In genomic region chr10:110005716-110006115, GRCh38 we compare ENCODE assay signal across 8 cellular contexts. TPM values are rescaled to one million over a fixed set of nuclear protein-coding genes. Genes with fewer than 3 reads are reported as not detected.
DNase-seq lines count a peak whose midpoint lies in the region; ATAC-seq, FAIRE-seq and TF ChIP-seq lines count a peak whose summit lies in the region.

No MANE protein-coding gene starts in this region.

- H4K20me1 ChIP-seq in BLaER1 = peaks cover 12% of the 10 kb centered on the region
- peaks cover 0 to 2% of the 10 kb centered on the region in 2 experiments for H4K20me1 ChIP-seq in H1 (replicated peaks in 1 of 2; ENCODE audit: control insufficient read depth in 1 of 2, insufficient read depth in 2 of 2, low read length in 2 of 2)

- H2BK15ac ChIP-seq in H1 (ENCODE audit: low read length) = no peak overlapping the region

- H3K4me2 ChIP-seq in BLaER1 (0 out of 2 replicates have a peak overlapping the region, but pooled peaks have one; percentile 96), H1 (ENCODE audit: insufficient read depth in 1 of 2, low read depth in 2 of 2, low read length in 2 of 2) (peak overlapping the region; percentile 94 to 96)

- no peak overlapping the region; the same call in 1 of the 2 replicates for H2AFZ ChIP-seq in H1 (ENCODE audit: low read length)

- H3K4me3 Mint-ChIP-seq in osteocyte (ENCODE audit: unreplicated experiment) = no peak overlapping the region

- H3K79me2 ChIP-seq in H1 (ENCODE audit: control insufficient read depth in 1 of 2, insufficient read depth in 2 of 2, low read length in 2 of 2) = peaks cover 9 to 21% of the 10 kb centered on the region in 2 experiments; a peak in 3 of 4 replicates

- TF ChIP-seq POLR2A in H1 (IDR thresholded peaks at IDR 0.05; ENCODE audit: control extremely low read depth in 1 of 2, low read depth in 2 of 2, low read length in 2 of 2) = no peak

- no peaks in the 10 kb centered on the region for H3K9me3 Mint-ChIP-seq in osteocyte (ENCODE audit: unreplicated experiment)

- CTCF ChIA-PET in H1 (lab: Charles Lee; ENCODE audit: partially characterized antibody) = interaction anchor here (0.8 to 5.4 kb wide), 5 partner anchors 21 to 219 kb away, joined by 3 to 34 read pairs (median 4); no protein-coding TSS in a partner anchor

- no peaks in the 10 kb centered on the region; the same call in 1 of the 2 replicates for H3K79me1 ChIP-seq in H1 (ENCODE audit: low read depth, low read length)

- no peak overlapping the region for H4K91ac ChIP-seq in H1 (replicated peaks; ENCODE audit: insufficient read length, low read length)

- no peak for ATAC-seq in GM19455 (IDR thresholded peaks at IDR 0.05; ENCODE audit: unreplicated experiment)

- POLR2A ChIA-PET in H1 (lab: Charles Lee; ENCODE audit: partially characterized antibody) = interaction anchor here (0.8 to 1.2 kb wide), 2 partner anchors 26 to 30 kb away, joined by 3 to 4 read pairs; no protein-coding TSS in a partner anchor

- H3K23ac ChIP-seq in H1 (ENCODE audit: insufficient read length) = no peak overlapping the region

- no peaks in the 10 kb centered on the region for H3K27me3 ChIP-seq in BLaER1
- no peaks in the 10 kb centered on the region for H3K27me3 ChIP-seq in H1 (replicated peaks in 1 of 4; ENCODE audit: control insufficient read depth in 3 of 4, extremely low read depth in 1 of 4, insufficient read depth in 3 of 4, low read length in 3 of 4)
- no peaks in the 10 kb centered on the region for H3K27me3 ChIP-seq in mucosa of stomach (ENCODE audit: control insufficient read depth, insufficient read depth, low read length)

- no peaks in the 10 kb centered on the region for H3K27me3 Mint-ChIP-seq in osteocyte (ENCODE audit: unreplicated experiment)

- H3K4me1 ChIP-seq in BLaER1 (peaks cover 46% of the 10 kb centered on the region), H1 (replicated peaks in 1 of 4; ENCODE audit: control insufficient read depth in 3 of 4, insufficient read depth in 4 of 4, low read length in 3 of 4) (peaks cover 9 to 26% (median 15%) of the 10 kb centered on the region in 4 experiments; a peak in 6 of 7 replicates), mucosa of stomach (ENCODE audit: control insufficient read depth, insufficient read depth, low read length) (peaks cover 41% of the 10 kb centered on the region)

- WGBS in H1 (ENCODE audit: extremely low coverage in 1 of 2, insufficient coverage in 1 of 2, insufficient read length in 1 of 2, insufficient replicate concordance in 2 of 2, low coverage in 1 of 2, low lambda C conversion rate in 2 of 2, missing lambda C conversion rate in 1 of 2), 2 experiments = 33% methylated on average over 8 of the region's 8 CpGs; no CpG with 5 or more reads in 1 of the 2 experiments

- 0 out of 2 replicates have a peak overlapping the region, but pooled peaks have one; percentile 16 for H3K18ac ChIP-seq in H1 (ENCODE audit: extremely low read depth, low read length)

- H3K27ac ChIP-seq in BLaER1 (no peak overlapping the region), H1 (ENCODE audit: low read depth, low read length) (no peak overlapping the region)

- no peak for TF ChIP-seq EP300 in H1 (IDR thresholded peaks at IDR 0.05; ENCODE audit: borderline replicate concordance in 1 of 2, low read depth in 2 of 2, low read length in 2 of 2)

- no peak overlapping the region for H3K56ac ChIP-seq in H1 (replicated peaks; ENCODE audit: insufficient read length, low read depth, low read length)

- no peak overlapping the region for H2BK20ac ChIP-seq in H1 (ENCODE audit: low read length)

- H3K27ac Mint-ChIP-seq in osteocyte (ENCODE audit: unreplicated experiment) = no peak overlapping the region

- DNase-seq in NCI-H146 treated with DMSO at 0.1 percent for 48 hours (lab: John Stamatoyannopoulos, UW; ENCODE audit: unreplicated experiment) = peak; percentile 34
- DNase-seq in H1 (ENCODE audit: low read depth in 1 of 2, low spot score in 2 of 2) = no peak
- no peak for DNase-seq in NCI-H1105 treated with DMSO at 0.1 percent for 48 hours (lab: John Stamatoyannopoulos, UW)
- DNase-seq in osteocyte (ENCODE audit: extremely low spot score, unreplicated experiment) = no peak
- DNase-seq in NCI-H2107 treated with DMSO at 0.1 percent for 48 hours (lab: John Stamatoyannopoulos, UW; ENCODE audit: unreplicated experiment) = no peak

- H3K9ac ChIP-seq in BLaER1 (no peak overlapping the region), H1 (replicated peaks in 1 of 4; ENCODE audit: extremely low read depth in 1 of 4, low read depth in 3 of 4, low read length in 3 of 4) (no peak overlapping the region), mucosa of stomach (ENCODE audit: low read length) (peak overlapping the region; percentile 85)

- TF ChIP-seq RAD21 in H1 (IDR thresholded peaks at IDR 0.05 in 1 of 2, conservative IDR thresholded peaks at IDR 0.05 in 1 of 2; ENCODE audit: low read depth in 2 of 2, low read length in 2 of 2) = no peak

- peak overlapping the region; percentile 89 for H2BK12ac ChIP-seq in H1 (ENCODE audit: low read depth, low read length)

- H2BK120ac ChIP-seq in H1 (replicated peaks; ENCODE audit: low read depth, low read length) = peak overlapping the region; percentile 47

- no peaks in the 10 kb centered on the region for H3K36me3 ChIP-seq in BLaER1
- H3K36me3 ChIP-seq in H1 (ENCODE audit: control insufficient read depth in 2 of 4, insufficient read depth in 4 of 4, low read length in 3 of 4) = no peaks in the 10 kb centered on the region
- H3K36me3 ChIP-seq in mucosa of stomach (ENCODE audit: control insufficient read depth, insufficient read depth, low read length) = no peaks in the 10 kb centered on the region

- no peak overlapping the region for H2AK5ac ChIP-seq in H1 (ENCODE audit: low read depth, low read length)

- TF ChIP-seq CTCF in H1 (IDR thresholded peaks at IDR 0.05; ENCODE audit: control extremely low read depth in 1 of 3, insufficient read depth in 1 of 3, low read depth in 1 of 3, low read length in 3 of 3) = no peak
- no peak for TF ChIP-seq CTCF in osteocyte (IDR thresholded peaks at IDR 0.05)

- no peaks in the 10 kb centered on the region for H3K9me3 ChIP-seq in BLaER1
- H3K9me3 ChIP-seq in H1 (ENCODE audit: insufficient read depth in 2 of 2, low read depth in 1 of 2, low read length in 1 of 2) = no peaks in the 10 kb centered on the region
- H3K9me3 ChIP-seq in mucosa of stomach (ENCODE audit: control insufficient read depth, low read length) = no peaks in the 10 kb centered on the region

- FAIRE-seq in H1 (lab: Jason Lieb, UNC) = no peak

- no peak overlapping the region for H4K5ac ChIP-seq in H1 (ENCODE audit: insufficient read length, low read depth, low read length)

- no peaks in the 10 kb centered on the region for H3K36me3 Mint-ChIP-seq in osteocyte (ENCODE audit: unreplicated experiment)

- H2BK5ac ChIP-seq in H1 (ENCODE audit: low read depth, low read length) = no peak overlapping the region

- H4K8ac ChIP-seq in H1 (ENCODE audit: extremely low read depth, insufficient read depth, low read length) = no peak overlapping the region

- no peak overlapping the region for H3K4me3 ChIP-seq in BLaER1
- H3K4me3 ChIP-seq in H1 (ENCODE audit: extremely low read depth in 1 of 4, insufficient read depth in 2 of 4, low read depth in 3 of 4, low read length in 4 of 4) = peak overlapping the region in 2 of 4 experiments; percentile 14 to 90; a peak in 4 of 8 replicates
- peak overlapping the region; percentile 32 for H3K4me3 ChIP-seq in mucosa of stomach (ENCODE audit: low read length)

- H3K4me1 Mint-ChIP-seq in osteocyte (ENCODE audit: unreplicated experiment) = peaks cover 31% of the 10 kb centered on the region

- H3K14ac ChIP-seq in H1 (ENCODE audit: insufficient read length) = no peak overlapping the region

- H3K23me2 ChIP-seq in H1 (ENCODE audit: low read depth, low read length) = peaks cover 17% of the 10 kb centered on the region

- H3K4ac ChIP-seq in H1 (replicated peaks; ENCODE audit: insufficient read length, low read depth, low read length) = no peak overlapping the region

TF ChIP-seq in H1, 55 proteins besides CTCF, POLR2A, EP300 and RAD21 (continues in another document):
- TF ChIP-seq BCL11A (IDR thresholded peaks at IDR 0.05; ENCODE audit: low read depth in 2 of 2, low read length in 2 of 2) = no peak

RNA-seq across cellular contexts. Expression of gene ADD3, which starts 2.1 kb away (rescaled TPM):
- total RNA-seq in H1 (2021; fragmentation: NEBNext Ultra II Directional; extraction: Animal tissue kit (Norgen Biotek cat#: 25700)) = 78.9 and 85.6 TPM in 2 replicates
- polyA plus RNA-seq in H1 (2011; rRNA removed) = 27.7 and 44.7 TPM in 2 replicates
- polyA plus RNA-seq in H1 (2011; cell fraction: cytosol; rRNA removed) = 65.9 TPM
- polyA plus RNA-seq in H1 (2011; cell fraction: nucleus; rRNA removed) = 51.3 TPM
- 59.0 to 96.4 TPM (median 79.4 TPM) in 4 replicates for polyA plus RNA-seq in H1 (2012, experiment 1 of 2)
- 6.1 TPM for polyA plus RNA-seq in H1 (2012, experiment 2 of 2)
- polyA plus RNA-seq in H1 (2013, experiment 1 of 2) = 58.1 TPM
- polyA plus RNA-seq in H1 (2013, experiment 2 of 2) = 51.8 TPM
- polyA minus RNA-seq in H1 (2011; rRNA and poly(A)+ RNA removed) = 122 and 195 TPM in 2 replicates
- polyA minus RNA-seq in H1 (2011; cell fraction: cytosol; rRNA and poly(A)+ RNA removed) = 80.9 TPM
- polyA minus RNA-seq in H1 (2011; cell fraction: nucleus; rRNA and poly(A)+ RNA removed) = 181 TPM
- total RNA-seq in osteocyte = 128 and 138 TPM in 2 replicates
